8 cellular contexts compared by ENCODE assay signal in the genomic region with DNA sequence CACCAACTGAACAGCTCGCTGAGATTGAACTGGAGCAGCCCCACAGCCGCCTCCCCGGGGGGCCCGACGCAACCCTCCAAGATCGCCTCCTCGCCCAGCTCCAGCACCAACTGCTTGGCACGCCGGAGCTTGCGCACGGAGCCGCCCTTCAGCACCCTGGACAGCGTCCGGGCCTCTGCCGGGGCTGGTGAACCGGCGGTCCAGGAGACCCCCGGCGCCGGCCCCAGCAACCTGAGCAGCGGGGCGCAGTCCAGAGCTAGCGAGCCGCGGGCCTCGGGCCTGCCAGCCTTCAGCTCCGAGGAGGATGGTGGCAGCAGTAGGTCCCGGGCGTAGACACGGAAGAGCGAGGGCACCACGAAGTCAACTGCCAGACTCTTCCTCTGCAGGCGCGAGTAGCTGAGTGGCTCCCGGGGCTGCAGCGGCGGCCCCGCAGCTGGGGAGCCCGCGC. TPM values are rescaled to one million over a fixed set of nuclear protein-coding genes. Genes with fewer than 3 reads are reported as not detected.
DNase-seq lines count a peak whose midpoint lies in the region; ATAC-seq, FAIRE-seq and TF ChIP-seq lines count a peak whose summit lies in the region.

No MANE protein-coding gene starts in this region.

- in situ Hi-C loops in SK-MEL-5 (cut with HindIII; ENCODE audit: low pct_unique_long_range_greater_than_20kb, low sequenced_read_pairs), result no loop called here

- TF ChIP-seq CTCF in GM06990 (IDR thresholded peaks at IDR 0.05; ENCODE audit: insufficient read depth, low read length, poor library complexity, severe bottlenecking), result no peak
- no peak for TF ChIP-seq CTCF in body of pancreas (IDR thresholded peaks at IDR 0.05)
- no peak for TF ChIP-seq CTCF in kidney (IDR thresholded peaks at IDR 0.05; ENCODE audit: borderline replicate concordance, extremely low read depth, insufficient read depth)

- no peak overlapping the region for H3K4me3 ChIP-seq in GM06990 (replicated peaks; ENCODE audit: low read depth, low read length)
- H3K4me3 ChIP-seq in body of pancreas, result no peak overlapping the region
- no peak overlapping the region for H3K4me3 ChIP-seq in kidney (ENCODE audit: low read length in 2 of 2)

- H3K9ac ChIP-seq in kidney (ENCODE audit: low read length in 2 of 2), result no peak overlapping the region

- H3K4me1 ChIP-seq in body of pancreas (peaks cover 23% of the 10 kb centered on the region), kidney (ENCODE audit: control insufficient read depth in 1 of 2, insufficient read depth in 1 of 2, low read depth in 1 of 2, low read length in 2 of 2) (peaks cover 0 to 16% of the 10 kb centered on the region in 2 donors)

- WGBS in body of pancreas, 2 donors, result 0 to 2% methylated on average over 1 to 36 of the region's 40 CpGs

- DNase-seq in GM06990 (ENCODE audit: extremely low read depth, insufficient read length) (peak; percentile 36), SK-MEL-5 (ENCODE audit: low read depth, low spot score) (peak; percentile 32), body of pancreas (peak; percentile 51 to 75 (median 66)), kidney (peak; percentile 86), H4 (ENCODE audit: low spot score) (no peak), NCI-H2081 (lab: John Stamatoyannopoulos, UW) (no peak)
- peak; percentile 33 to 56 for DNase-seq in stimulated activated CD4-positive, alpha-beta T cell treated with anti-CD3 and anti-CD28 coated beads, Interleukin-2, amount 100 ng/mL, for 48 hours

- H3K36me3 ChIP-seq in GM06990 (ENCODE audit: control insufficient read depth, insufficient read depth, low read length) (no peaks in the 10 kb centered on the region), body of pancreas (replicated peaks in 1 of 2; ENCODE audit: insufficient read depth in 1 of 2, low read depth in 2 of 2) (no peaks in the 10 kb centered on the region), kidney (ENCODE audit: control insufficient read depth in 1 of 2, insufficient read depth in 2 of 2, low read length in 2 of 2) (no peaks in the 10 kb centered on the region)

- peaks cover 2% of the 10 kb centered on the region for H3K27me3 ChIP-seq in GM06990 (replicated peaks; ENCODE audit: control insufficient read depth, insufficient read depth, low read length)
- peaks cover 0 to 14% of the 10 kb centered on the region in 2 donors for H3K27me3 ChIP-seq in body of pancreas

- intact Hi-C loops in body of pancreas (cut with DNase I) (no loop called here), kidney (cut with DNase I) (no loop called here)

- H3K9me3 ChIP-seq in body of pancreas (no peaks in the 10 kb centered on the region), kidney (ENCODE audit: control insufficient read depth in 1 of 2, low read length in 2 of 2) (no peaks in the 10 kb centered on the region)

- H3K27ac ChIP-seq in body of pancreas (no peak overlapping the region), kidney (ENCODE audit: low read depth in 2 of 2, low read length in 2 of 2) (no peak overlapping the region)

- TF ChIP-seq POLR2A in body of pancreas (IDR thresholded peaks at IDR 0.05), result no peak

- peak; percentile 49 for ATAC-seq in body of pancreas
- no peak for ATAC-seq in HG03280 (IDR thresholded peaks at IDR 0.05; ENCODE audit: unreplicated experiment)

- no peak for FAIRE-seq in kidney (lab: Jason Lieb, UNC)

RNA-seq across cellular contexts. Expression of gene ALK, which starts 1.2 kb away (rescaled TPM):
- 3.7 and 4.8 TPM in 2 replicates for total RNA-seq in SK-MEL-5 (2014; rRNA removed; shearing (Covaris generic))
- 3.4 and 5.6 TPM in 2 replicates for polyA plus RNA-seq in SK-MEL-5 (2015; cell fraction: cytosol; rRNA removed)
- 2.0 and 3.5 TPM in 2 replicates for polyA plus RNA-seq in SK-MEL-5 (2015; cell fraction: nucleus; rRNA removed)
- total RNA-seq in body of pancreas (under 1 TPM; under 0.01 to 0.26 TPM), kidney (0.13 TPM)
- not detected for polyA plus RNA-seq in kidney (ENCODE audit: insufficient read depth, low read depth, low replicate concordance)
- not detected in 2 replicates for total RNA-seq in H4 (2014; rRNA removed; shearing (Covaris generic))

Comparison
In these comparisons a context has a peak if more than half of its experiments do, and no peak if none do; other contexts are left out.
1. DNase-seq: peak in GM06990 (single experiment), SK-MEL-5 (single experiment), body of pancreas (4 of 4), kidney (single experiment) and stimulated activated CD4-positive, alpha-beta T cell treated with anti-CD3 and anti-CD28 coated beads, Interleukin-2, amount 100 ng/mL, for 48 hours (2 of 2); none in H4 (single experiment) and NCI-H2081 (0 of 2).